Comparison of ENCODE assay signal across 8 cellular contexts in genomic region chr3:62875103-62876002, GRCh38. TPM values are rescaled to one million over a fixed set of nuclear protein-coding genes. Genes with fewer than 3 reads are reported as not detected.
DNase-seq lines count a peak whose midpoint lies in the region; ATAC-seq and TF ChIP-seq lines count a peak whose summit lies in the region.

Gene CADPS, minus strand, starts transcription at chr3:62875416. Its CDS starts 387 bp downstream, at chr3:62875029.

- H3K9ac ChIP-seq in HUES48 (ENCODE audit: low read depth, low read length) (peak within 1 kb of the TSS; percentile 66), SU-DHL-6 (ENCODE audit: low read length) (peak within 1 kb of the TSS; percentile 84)

- H3K4me3 ChIP-seq in HUES48 (ENCODE audit: low read depth, low read length) (peak within 1 kb of the TSS; percentile 93), SU-DHL-6 (ENCODE audit: insufficient read depth, low read length, poor library complexity, severe bottlenecking) (peak within 1 kb of the TSS; percentile 70), right cardiac atrium (ENCODE audit: low read length) (peak within 1 kb of the TSS; percentile 49), skeletal muscle cell (ENCODE audit: low read depth, low read length) (peak within 1 kb of the TSS; percentile 59)

- no peaks in the 10 kb centered on the region for H3K79me2 ChIP-seq in SU-DHL-6 (ENCODE audit: insufficient read depth, low read length)

- H3K9me3 ChIP-seq in HUES48 (ENCODE audit: control insufficient read depth, insufficient read depth, low read length) (no peaks in the 10 kb centered on the region), SU-DHL-6 (ENCODE audit: insufficient read depth, low read length) (no peaks in the 10 kb centered on the region), right cardiac atrium (ENCODE audit: control insufficient read depth, low read length) (no peaks in the 10 kb centered on the region)

- no peaks in the 10 kb centered on the region for H3K9me2 ChIP-seq in SU-DHL-6 (replicated peaks; ENCODE audit: insufficient read depth, low read length)

- H3K27ac ChIP-seq in HUES48 (ENCODE audit: low read depth, low read length) (peak within 1 kb of the TSS; percentile 81), SU-DHL-6 (ENCODE audit: low read depth, low read length) (peak within 1 kb of the TSS; percentile 90), right cardiac atrium (ENCODE audit: low read length) (peak within 1 kb of the TSS; percentile 56)

- peak within 1 kb of the TSS; percentile 81 for H2AFZ ChIP-seq in SU-DHL-6 (ENCODE audit: low read depth, low read length, severe bottlenecking)

- peaks cover 12% of the 10 kb centered on the region for H3F3A ChIP-seq in SU-DHL-6 (ENCODE audit: insufficient read depth)

- H3K4me2 ChIP-seq in SU-DHL-6 (ENCODE audit: low read depth, low read length, poor library complexity, severe bottlenecking), result peak within 1 kb of the TSS; percentile 84

- H3K4me1 ChIP-seq in HUES48 (ENCODE audit: control insufficient read depth, insufficient read depth, low read length) (peaks cover 14% of the 10 kb centered on the region), right cardiac atrium (ENCODE audit: control insufficient read depth, insufficient read depth, low read length) (no peaks in the 10 kb centered on the region)

- no peaks in the 10 kb centered on the region for H4K20me1 ChIP-seq in SU-DHL-6 (ENCODE audit: low read depth, low read length)

- no peaks in the 10 kb centered on the region for H3K36me3 ChIP-seq in HUES48 (ENCODE audit: control insufficient read depth, insufficient read depth, low read length)
- H3K36me3 ChIP-seq in SU-DHL-6 (ENCODE audit: low read length), result no peaks in the 10 kb centered on the region

- 2% methylated on average over 56 of the region's 56 CpGs for WGBS in right cardiac atrium

- no peak for TF ChIP-seq CTCF in SU-DHL-6 (IDR thresholded peaks at IDR 0.05; ENCODE audit: insufficient read depth, low read length, poor library complexity, severe bottlenecking)

- DNase-seq in right cardiac atrium, result peak; percentile 18 to 58 (median 53)
- no peak for DNase-seq in skeletal muscle cell (ENCODE audit: low read depth)
- no peak for DNase-seq in NCI-H2107 (lab: John Stamatoyannopoulos, UW)
- no peak for DNase-seq in HK-2 (ENCODE audit: unreplicated experiment)
- DNase-seq in activated CD8-positive, alpha-beta memory T cell treated with anti-CD3 and anti-CD28 coated beads for 24 hours, result no peak

- H3K27me3 ChIP-seq in HUES48 (ENCODE audit: control insufficient read depth, insufficient read depth, low read length) (no peaks in the 10 kb centered on the region), SU-DHL-6 (ENCODE audit: low read length) (no peaks in the 10 kb centered on the region), right cardiac atrium (ENCODE audit: control insufficient read depth, insufficient read depth) (no peaks in the 10 kb centered on the region)

- intact Hi-C loops in right cardiac atrium (cut with DNase I), result loop anchor here in 3 of 4 donors (10.0 kb wide), 3 partner anchors 211 to 319 kb away; no protein-coding TSS in a partner anchor

- peak; percentile 9 to 50 for ATAC-seq in right cardiac atrium
- ATAC-seq in GM19324 (IDR thresholded peaks at IDR 0.05; ENCODE audit: low FRiP score, unreplicated experiment), result no peak

RNA-seq across cellular contexts. Expression of gene CADPS, which starts in this region (rescaled TPM):
- 10 to 100 TPM; 29.4 to 64.2 (median 51.7) TPM for total RNA-seq in right cardiac atrium
- polyA plus RNA-seq in right cardiac atrium, result 37.5 TPM

Comparison
In these comparisons a context has a peak if more than half of its experiments do, and no peak if none do; other contexts are left out.
1. DNase-seq: peak in right cardiac atrium (3 of 3); none in skeletal muscle cell (single experiment), NCI-H2107 (single experiment), HK-2 (single experiment) and activated CD8-positive, alpha-beta memory T cell treated with anti-CD3 and anti-CD28 coated beads for 24 hours (single experiment).
2. Peak in every context shown above with its lines, with median percentiles within 50 percentile points of each other: H3K27ac ChIP-seq and H3K4me3 ChIP-seq.